ENCODE assay signal across 23 cellular contexts in genomic region chr9:80074439-80074838, GRCh38.
A peak's percentile ranks its signal among the peaks of the same experiment; 100 is the strongest.
DNase-seq lines count a peak whose midpoint lies in the region; ATAC-seq and TF ChIP-seq lines count a peak whose summit lies in the region.
"Had no signal": no experiment of that assay in that cellular context is flagged by ENCODE, and none has a peak within 500 bp of the region (broad histone marks: within the 10 kb centered on the region; RNA-seq: fewer than 3 reads in every experiment).

No MANE protein-coding gene starts in this region.

- ATAC-seq in Right ventricle myocardium inferior (peak; percentile 34), aorta (ENCODE audit: low FRiP score) (peak; percentile 26), GM18907 (IDR thresholded peaks at IDR 0.05; ENCODE audit: unreplicated experiment) (no peak)
- ATAC-seq: WTC11 had no signal

- in situ Hi-C loops in astrocyte of the cerebellum (cut with HindIII; ENCODE audit: low sequenced_read_pairs) = no loop called here

- H3K27me3 ChIP-seq in right atrium auricular region (no peaks in the 10 kb centered on the region), aorta (ENCODE audit: control insufficient read depth in 1 of 2, insufficient read depth in 2 of 2, low read length in 1 of 2) (no peaks in the 10 kb centered on the region)
- H3K27me3 ChIP-seq: spleen had no signal

- intact Hi-C loops in Right ventricle myocardium inferior (cut with DNase I) = no loop called here
- intact Hi-C loops in aorta (cut with DNase I) = no loop called here

- no peaks in the 10 kb centered on the region for H3K36me3 ChIP-seq in right atrium auricular region
- no peaks in the 10 kb centered on the region for H3K36me3 ChIP-seq in aorta (ENCODE audit: control insufficient read depth in 1 of 2, insufficient read depth in 2 of 2, low read length in 1 of 2)
- H3K36me3 ChIP-seq: spleen had no signal

- no peak for TF ChIP-seq CTCF in right atrium auricular region (IDR thresholded peaks at IDR 0.05)
- no peak for TF ChIP-seq CTCF in astrocyte of the cerebellum (IDR thresholded peaks at IDR 0.05; ENCODE audit: low read depth, low read length, missing control alignments)

- H3K27ac ChIP-seq in right atrium auricular region (no peak overlapping the region), aorta (ENCODE audit: low read depth in 1 of 2, low read length in 2 of 2) (no peak overlapping the region)
- H3K27ac ChIP-seq: SK-N-MC, spleen had no signal

- 5 to 10% methylated on average over 5 of the region's 5 CpGs for WGBS in aorta, 2 donors

- H3K4me1 ChIP-seq in right atrium auricular region (no peaks in the 10 kb centered on the region), aorta (ENCODE audit: control insufficient read depth in 1 of 2, insufficient read depth in 2 of 2, low read length in 2 of 2) (peaks cover 0 to 2% of the 10 kb centered on the region in 2 donors)

- H3K9me3 ChIP-seq in right atrium auricular region (no peaks in the 10 kb centered on the region), aorta (ENCODE audit: control insufficient read depth, low read length) (peaks cover 2% of the 10 kb centered on the region)
- H3K9me3 ChIP-seq: spleen had no signal

- DNase-seq in Right ventricle myocardium inferior (ENCODE audit: missing footprints) (no peak), right atrium auricular region (ENCODE audit: low spot score) (no peak), astrocyte of the cerebellum (ENCODE audit: low read depth) (peak; percentile 60), mucosa of gallbladder (ENCODE audit: low spot score) (peak; percentile 51), aorta (no peak), SW480 (ENCODE audit: low spot score) (no peak)
- DNase-seq in activated naive CD4-positive, alpha-beta T cell (lab: John Stamatoyannopoulos, UW) = no peak
- DNase-seq: activated CD4-positive, alpha-beta T cell treated with anti-CD3 and anti-CD28 coated beads, Interleukin-2, amount 50 U/mL, for 48 hours; activated effector memory CD4-positive, alpha-beta T cell treated with anti-CD3 and anti-CD28 coated beads, Interleukin-2, amount 50 U/mL, for 16 hours; COR-L47; DND-41; foreskin fibroblast; hypothalamus; Karpas-422; NCI-H1105; NCI-H2029 treated with DMSO at 0.1 percent for 48 hours; NCI-H345; spleen; stimulated activated CD4-positive, alpha-beta T cell treated with anti-CD3 and anti-CD28 coated beads, Interleukin-4, amount 100 ng/mL, for 1 hour; stimulated activated naive CD4-positive, alpha-beta T cell had no signal

- H3K4me3 ChIP-seq in right atrium auricular region (no peak overlapping the region), astrocyte of the cerebellum (ENCODE audit: low read depth, low read length) (no peak overlapping the region), aorta (ENCODE audit: low read length in 2 of 2) (no peak overlapping the region)
- H3K4me3 ChIP-seq: SK-N-MC, spleen had no signal

Comparison
In these comparisons a context has a peak if more than half of its experiments do, and no peak if none do; other contexts are left out.
1. DNase-seq: peak in astrocyte of the cerebellum (single experiment) and mucosa of gallbladder (single experiment); none in Right ventricle myocardium inferior (single experiment), right atrium auricular region (single experiment), aorta (0 of 2), activated naive CD4-positive, alpha-beta T cell (0 of 4) and SW480 (single experiment).